ENCODE assay signal across 14 cellular contexts in genomic region chr6:136466789-136467585, GRCh38.
DNase-seq lines count a peak whose midpoint lies in the region; TF ChIP-seq lines count a peak whose summit lies in the region.
"Had no signal": no experiment of that assay in that cellular context is flagged by ENCODE, and none has a peak within 500 bp of the region (broad histone marks: within the 10 kb centered on the region; RNA-seq: fewer than 3 reads in every experiment).

No MANE protein-coding gene starts in this region.

- H3K79me2 ChIP-seq in hepatocyte = peaks cover 17% of the 10 kb centered on the region

- H3K4me2 ChIP-seq in hepatocyte = no peak overlapping the region

- peak overlapping the region; percentile 83 for H3K27ac Mint-ChIP-seq in nephron progenitor cell
- H3K27ac Mint-ChIP-seq: natural killer cell treated with Interleukin-12 subunit alpha and Interleukin-12 subunit beta and Interleukin-15 and Interleukin-18, amount 100 ng/mL, for 72 hours; T-helper 1 cell treated with Interleukin-12 subunit alpha and Interleukin-12 subunit beta and Interleukin-4 antibody, amounts not matched to agents 30 μg/mL and 1 μg/mL, for 36 hours had no signal

- 51% methylated on average over 5 of the region's 5 CpGs for WGBS in hepatocyte (ENCODE audit: low lambda C conversion rate, missing lambda C conversion rate)

- no peaks in the 10 kb centered on the region for H3K36me3 Mint-ChIP-seq in nephron progenitor cell (ENCODE audit: low read depth)
- H3K36me3 Mint-ChIP-seq: natural killer cell treated with Interleukin-12 subunit alpha and Interleukin-12 subunit beta and Interleukin-15 and Interleukin-18, amount 100 ng/mL, for 72 hours had no signal

- H3K4me3 Mint-ChIP-seq in nephron progenitor cell = peak overlapping the region; percentile 8
- H3K4me3 Mint-ChIP-seq: natural killer cell treated with Interleukin-12 subunit alpha and Interleukin-12 subunit beta and Interleukin-15 and Interleukin-18, amount 100 ng/mL, for 72 hours; T-helper 1 cell treated with Interleukin-12 subunit alpha and Interleukin-12 subunit beta and Interleukin-4 antibody, amounts not matched to agents 30 μg/mL and 1 μg/mL, for 36 hours had no signal

- peak; percentile 10 for DNase-seq in DMS53 treated with DMSO at 0.1 percent for 48 hours (lab: John Stamatoyannopoulos, UW; ENCODE audit: unreplicated experiment)
- peak; percentile 75 for DNase-seq in NCI-H146 (lab: John Stamatoyannopoulos, UW)
- peak in 1 of 61 donors; percentile 12 for DNase-seq in caudate nucleus (lab: John Stamatoyannopoulos, UW)
- no peak for DNase-seq in nephron progenitor cell
- DNase-seq in activated CD4-positive, CD25-positive, alpha-beta regulatory T cell (lab: John Stamatoyannopoulos, UW) = no peak
- no peak for DNase-seq in hepatocyte (ENCODE audit: low spot score)
- DNase-seq in DMS 273 (lab: John Stamatoyannopoulos, UW; ENCODE audit: unreplicated experiment) = no peak
- DNase-seq in cortex of kidney (lab: John Stamatoyannopoulos, UW) = no peak
- DNase-seq: activated gamma-delta T cell; Calu3; NCI-H82; stimulated activated CD4-positive, alpha-beta T cell treated with anti-CD3 and anti-CD28 coated beads, Interleukin-4, amount 100 ng/mL, for 4 hours had no signal

- no peaks in the 10 kb centered on the region for H3K27me3 ChIP-seq in hepatocyte

- H3K9me2 ChIP-seq in hepatocyte (replicated peaks; ENCODE audit: insufficient read depth) = no peaks in the 10 kb centered on the region

- H4K20me1 ChIP-seq in hepatocyte (ENCODE audit: insufficient read depth, poor library complexity, severe bottlenecking) = peaks cover 2% of the 10 kb centered on the region

- TF ChIP-seq CTCF in nephron progenitor cell (IDR thresholded peaks at IDR 0.05) (no peak), hepatocyte (IDR thresholded peaks at IDR 0.05; ENCODE audit: poor library complexity) (no peak)

- H3K4me1 ChIP-seq in hepatocyte (ENCODE audit: insufficient read depth) = peaks cover 7% of the 10 kb centered on the region

- H3K36me3 ChIP-seq in hepatocyte (replicated peaks; ENCODE audit: insufficient read depth, low read depth) = no peaks in the 10 kb centered on the region

- H3K9me3 Mint-ChIP-seq in nephron progenitor cell = no peaks in the 10 kb centered on the region
- H3K9me3 Mint-ChIP-seq: natural killer cell treated with Interleukin-12 subunit alpha and Interleukin-12 subunit beta and Interleukin-15 and Interleukin-18, amount 100 ng/mL, for 72 hours; T-helper 1 cell treated with Interleukin-12 subunit alpha and Interleukin-12 subunit beta and Interleukin-4 antibody, amounts not matched to agents 30 μg/mL and 1 μg/mL, for 36 hours had no signal

- no peaks in the 10 kb centered on the region for H3K9me3 ChIP-seq in hepatocyte (ENCODE audit: low read depth)

- H3K27me3 Mint-ChIP-seq in nephron progenitor cell (ENCODE audit: low read depth, poor library complexity) = peaks cover 7% of the 10 kb centered on the region

- peaks cover 23% of the 10 kb centered on the region for H3K4me1 Mint-ChIP-seq in nephron progenitor cell

- H3K4me3 ChIP-seq in hepatocyte = no peak overlapping the region

- H3K27ac ChIP-seq in caudate nucleus (ENCODE audit: low read depth, low read length) (peak overlapping the region; percentile 97), hepatocyte (no peak overlapping the region)

- no peak overlapping the region for H2AFZ ChIP-seq in hepatocyte

Comparison
In these comparisons a context has a peak if more than half of its experiments do, and no peak if none do; other contexts are left out.
1. DNase-seq: peak in DMS53 treated with DMSO at 0.1 percent for 48 hours (single experiment) and NCI-H146 (single experiment); none in nephron progenitor cell (single experiment), activated CD4-positive, CD25-positive, alpha-beta regulatory T cell (0 of 4), hepatocyte (single experiment), DMS 273 (single experiment) and cortex of kidney (single experiment).